Comparison of ENCODE assay signal across 9 cellular contexts in genomic region chr1:39387452-39387851, GRCh38.
DNase-seq lines count a peak whose midpoint lies in the region; ATAC-seq, FAIRE-seq and TF ChIP-seq lines count a peak whose summit lies in the region.
"Had no signal": no experiment of that assay in that cellular context is flagged by ENCODE, and none has a peak within 500 bp of the region (broad histone marks: within the 10 kb centered on the region; RNA-seq: fewer than 3 reads in every experiment).

No MANE protein-coding gene starts in this region.

- POLR2A ChIA-PET in GM12878 (lab: Charles Lee), result interaction anchor here (0.5 to 1.3 kb wide), 3 partner anchors 162 to 202 kb away, joined by 3 to 6 read pairs (median 3); no protein-coding TSS in a partner anchor

- H3K14ac ChIP-seq in mesenchymal stem cell (ENCODE audit: low read length in 2 of 2), result no peak overlapping the region

- peaks cover 9% of the 10 kb centered on the region for H3K79me2 ChIP-seq in GM12878 (ENCODE audit: control insufficient read depth, insufficient read depth, low read length)

- no peak for ATAC-seq in GM12878
- no peak for ATAC-seq in GM19035 (IDR thresholded peaks at IDR 0.05; ENCODE audit: unreplicated experiment)
- ATAC-seq in GM18907 (IDR thresholded peaks at IDR 0.05; ENCODE audit: unreplicated experiment), result no peak

- DNase-seq in BE2C (no peak), HT1080 (ENCODE audit: low read depth) (peak; percentile 89), GM12878 (ENCODE audit: low read depth, low spot score) (no peak), mesenchymal stem cell (peak; percentile 87), C1 segment of cervical spinal cord (lab: John Stamatoyannopoulos, UW) (no peak), coronary artery (ENCODE audit: low spot score) (no peak)
- DNase-seq: KG1 had no signal

- WGBS in GM12878 (ENCODE audit: insufficient coverage, insufficient replicate concordance, low lambda C conversion rate, missing lambda C conversion rate), result 96% methylated on average over 4 of the region's 4 CpGs
- WGBS in mesenchymal stem cell, result 58% methylated on average over 4 of the region's 4 CpGs

- H3K27ac ChIP-seq in GM12878 (ENCODE audit: control insufficient read depth, insufficient read depth) (no peak overlapping the region), mesenchymal stem cell (ENCODE audit: low read length, poor library complexity, severe bottlenecking) (peak overlapping the region; percentile 92), coronary artery (peak overlapping the region in 1 of 2 donors; percentile 42)

- H3K79me1 ChIP-seq in mesenchymal stem cell (replicated peaks; ENCODE audit: low read length, poor library complexity, severe bottlenecking), result peaks cover 1% of the 10 kb centered on the region

- TSS peak; percentile 62 for BruUV-seq in GM12878 (replicated peaks; lab: Mats Ljungman, UMichigan)

- H4K20me1 ChIP-seq in GM12878 (ENCODE audit: control insufficient read depth, insufficient read depth), result no peaks in the 10 kb centered on the region

- H2BK15ac ChIP-seq in mesenchymal stem cell (ENCODE audit: low read depth, poor library complexity, severe bottlenecking), result no peak overlapping the region

- no peak overlapping the region for H3K4me2 ChIP-seq in GM12878 (ENCODE audit: control insufficient read depth, insufficient read depth)
- H3K4me2 ChIP-seq in mesenchymal stem cell (ENCODE audit: low read length, poor library complexity, severe bottlenecking), result no peak overlapping the region

- H4K91ac ChIP-seq in mesenchymal stem cell (ENCODE audit: low read length), result no peak overlapping the region

- H3K4me3 ChIP-seq in BE2C (ENCODE audit: low read depth, low read length), result no peak overlapping the region
- H3K4me3 ChIP-seq in GM12878, result no peak overlapping the region
- no peak overlapping the region for H3K4me3 ChIP-seq in mesenchymal stem cell (ENCODE audit: insufficient read depth in 1 of 2, low read depth in 1 of 2, low read length in 2 of 2)
- no peak overlapping the region for H3K4me3 ChIP-seq in coronary artery

- in situ Hi-C loops in GM12878 (cut with MboI), result no loop called here

- RAD21 ChIA-PET in GM12878 (lab: Charles Lee; ENCODE audit: unreplicated experiment), result interaction anchor here (1.5 to 1.6 kb wide), 2 partner anchors 24 to 289 kb away, joined by 3 to 6 read pairs; no protein-coding TSS in a partner anchor

- no peak for TF ChIP-seq EP300 in GM12878 (IDR thresholded peaks at IDR 0.05; ENCODE audit: borderline replicate concordance in 1 of 2, control insufficient read depth in 1 of 2, low read depth in 2 of 2, low read length in 2 of 2)

- TF ChIP-seq CTCF in BE2C (IDR thresholded peaks at IDR 0.05; ENCODE audit: low read depth, low read length) (0 out of 2 replicates have a peak, but pooled peaks have one; percentile 20), GM12878 (IDR thresholded peaks at IDR 0.05 in 2 of 3, conservative IDR thresholded peaks at IDR 0.05 in 1 of 3; ENCODE audit: control insufficient read depth in 2 of 3, extremely low read depth in 1 of 3, insufficient read depth in 1 of 3, low read depth in 3 of 3, low read length in 3 of 3) (peak in 1 of 3 experiments; percentile 18; a peak in 1 of 6 replicates), coronary artery (IDR thresholded peaks at IDR 0.05) (no peak)

- H2BK12ac ChIP-seq in mesenchymal stem cell (ENCODE audit: low read length in 2 of 2), result no peak overlapping the region

- H2AFZ ChIP-seq in GM12878 (ENCODE audit: control insufficient read depth, low read depth, low read length) (no peak overlapping the region), mesenchymal stem cell (ENCODE audit: low read depth, low read length) (no peak overlapping the region)

- peak overlapping the region; percentile 91 for H2AK5ac ChIP-seq in mesenchymal stem cell (ENCODE audit: low read length, severe bottlenecking)

- H3K4ac ChIP-seq in mesenchymal stem cell (ENCODE audit: low read depth in 1 of 2, low read length in 2 of 2), result no peak overlapping the region

- no peak for TF ChIP-seq RAD21 in GM12878 (IDR thresholded peaks at IDR 0.05; ENCODE audit: insufficient read depth, low read depth, low read length)

- H3K4me1 ChIP-seq in BE2C, result no peaks in the 10 kb centered on the region
- no peaks in the 10 kb centered on the region for H3K4me1 ChIP-seq in GM12878 (ENCODE audit: control insufficient read depth, insufficient read depth, low read length)
- peaks cover 16% of the 10 kb centered on the region for H3K4me1 ChIP-seq in mesenchymal stem cell (ENCODE audit: control insufficient read depth, insufficient read depth, low read depth, low read length)

- H3K27me3 ChIP-seq in BE2C, result no peaks in the 10 kb centered on the region
- no peaks in the 10 kb centered on the region for H3K27me3 ChIP-seq in GM12878 (replicated peaks in 1 of 2; ENCODE audit: control insufficient read depth in 2 of 2, insufficient read depth in 2 of 2, low read length in 1 of 2)
- no peaks in the 10 kb centered on the region for H3K27me3 ChIP-seq in mesenchymal stem cell (ENCODE audit: control insufficient read depth in 1 of 2, insufficient read depth in 1 of 2, low read length in 2 of 2)

- peak overlapping the region in 1 of 2 experiments; percentile 26 for H3K18ac ChIP-seq in mesenchymal stem cell (ENCODE audit: low read depth in 1 of 2, low read length in 2 of 2)

- no peak overlapping the region for H2BK120ac ChIP-seq in mesenchymal stem cell (ENCODE audit: low read depth, low read length)

- H4K8ac ChIP-seq in mesenchymal stem cell (ENCODE audit: low read length), result no peak overlapping the region

- H3K9me3 ChIP-seq in BE2C, result no peaks in the 10 kb centered on the region
- no peaks in the 10 kb centered on the region for H3K9me3 ChIP-seq in GM12878 (replicated peaks; ENCODE audit: control insufficient read depth, insufficient read depth, low read length)
- no peaks in the 10 kb centered on the region for H3K9me3 ChIP-seq in mesenchymal stem cell (ENCODE audit: control insufficient read depth, low read length)

- H3K36me3 ChIP-seq in BE2C (no peaks in the 10 kb centered on the region), GM12878 (ENCODE audit: control insufficient read depth in 2 of 2, insufficient read depth in 2 of 2, low read length in 1 of 2) (peaks cover 13 to 30% of the 10 kb centered on the region in 2 experiments), mesenchymal stem cell (ENCODE audit: control insufficient read depth in 1 of 2, insufficient read depth in 2 of 2, low read depth in 1 of 2, low read length in 2 of 2) (peaks cover 40 to 53% of the 10 kb centered on the region in 2 experiments)

- H3K9ac ChIP-seq in GM12878 (ENCODE audit: control insufficient read depth, insufficient read depth, low read length), result no peak overlapping the region
- peak overlapping the region; percentile 21 for H3K9ac ChIP-seq in mesenchymal stem cell (ENCODE audit: low read length)

- no peak overlapping the region for H3K23ac ChIP-seq in mesenchymal stem cell (ENCODE audit: low read length in 2 of 2)

- intact Hi-C loops in GM12878 (cut with micrococcal nuclease; ENCODE audit: unreplicated experiment), result no loop called here

- CTCF ChIA-PET in GM12878 (lab: Yijun Ruan, JAX), result interaction anchor here (0.8 to 2.3 kb wide), 8 partner anchors 10 to 289 kb away, joined by 3 to 20 read pairs (median 5); no protein-coding TSS in a partner anchor

- TF ChIP-seq POLR2A in GM12878 (IDR thresholded peaks at IDR 0.05; ENCODE audit: low read depth, low read length), result no peak

- H2BK5ac ChIP-seq in mesenchymal stem cell (ENCODE audit: low read depth, low read length, poor library complexity, severe bottlenecking), result no peak overlapping the region

- SMC1A ChIA-PET in GM12878 (lab: Charles Lee; ENCODE audit: uncharacterized antibody, unreplicated experiment), result interaction anchor here (0.7 to 1.7 kb wide), 6 partner anchors 11 to 285 kb away, joined by 3 to 8 read pairs (median 4); no protein-coding TSS in a partner anchor

- FAIRE-seq in GM12878 (lab: Jason Lieb, UNC), result no peak

TF ChIP-seq in GM12878, 131 proteins besides CTCF, POLR2A, EP300 and RAD21 (continues in another document):
- TF ChIP-seq CBFB (IDR thresholded peaks at IDR 0.05; ENCODE audit: low read depth) (no peak), RELA (IDR thresholded peaks at IDR 0.05; ENCODE audit: borderline replicate concordance, partially characterized antibody) (no peak), NR2C2 (IDR thresholded peaks at IDR 0.05; ENCODE audit: borderline replicate concordance, control insufficient read depth, insufficient read length, low read depth) (no peak), BMI1 (IDR thresholded peaks at IDR 0.05; ENCODE audit: borderline replicate concordance) (no peak), SMARCA5 (IDR thresholded peaks at IDR 0.05) (no peak), MXI1 (IDR thresholded peaks at IDR 0.05; ENCODE audit: low read depth, low read length) (no peak), ZNF384 (IDR thresholded peaks at IDR 0.05; ENCODE audit: borderline replicate concordance, low read depth, low read length) (no peak), REST (IDR thresholded peaks at IDR 0.05; ENCODE audit: low read depth, low read length) (no peak), ZNF217 (IDR thresholded peaks at IDR 0.05) (no peak), KAT2A (conservative IDR thresholded peaks at IDR 0.05; ENCODE audit: control insufficient read depth, low read depth, low read length) (no peak), BRCA1 (IDR thresholded peaks at IDR 0.05; ENCODE audit: low read depth, low read length) (no peak)

Comparison
In these comparisons a context has a peak if more than half of its experiments do, and no peak if none do; other contexts are left out.
1. DNase-seq: peak in HT1080 (single experiment) and mesenchymal stem cell (single experiment); none in BE2C (single experiment), GM12878 (single experiment), C1 segment of cervical spinal cord (0 of 14) and coronary artery (single experiment).